In genomic region chr14:60091550-60092511, GRCh38 we compare ENCODE assay signal across 8 cellular contexts. TPM values are rescaled to one million over a fixed set of nuclear protein-coding genes. Genes with fewer than 3 reads are reported as not detected.
DNase-seq lines count a peak whose midpoint lies in the region; ATAC-seq, FAIRE-seq and TF ChIP-seq lines count a peak whose summit lies in the region.

PCNX4 (plus strand) TSS chr14:60091923; CDS start chr14:60107639, 15,716 bp downstream.

- TF ChIP-seq POLR2A in HepG2 (IDR thresholded peaks at IDR 0.05; ENCODE audit: insufficient read depth in 1 of 2, low read depth in 2 of 2, low read length in 2 of 2): peak; percentile 93 to 96

- H3K4me2 ChIP-seq in HepG2 (ENCODE audit: low read depth, low read length): peak within 1 kb of the TSS; percentile 93

- peak; percentile 39 for TF ChIP-seq CTCF in HepG2 (CRISPR knock-in tag; IDR thresholded peaks at IDR 0.05)

- no peaks in the 10 kb centered on the region for H3K9me3 ChIP-seq in HepG2 (ENCODE audit: low read length)

- 0 out of 4 replicates have a peak, but pooled peaks of 1 of the 2 experiments have one; percentile 12 for TF ChIP-seq EP300 in HepG2 (IDR thresholded peaks at IDR 0.05; ENCODE audit: low read depth in 2 of 2, low read length in 2 of 2)
- no peak for TF ChIP-seq EP300 in HepG2 (CRISPR knock-in tag; IDR thresholded peaks at IDR 0.05; ENCODE audit: borderline replicate concordance)

- H3K27ac ChIP-seq in HepG2 (ENCODE audit: extremely low read length, insufficient read depth, low read length): peak within 1 kb of the TSS; percentile 98

- H3K4me1 ChIP-seq in HepG2 (ENCODE audit: insufficient read depth, low read length): peaks cover 33% of the 10 kb centered on the region

- peaks cover 47% of the 10 kb centered on the region for H3K79me2 ChIP-seq in HepG2 (ENCODE audit: insufficient read depth, low read length)

- peak; percentile 59 for FAIRE-seq in HepG2 (lab: Jason Lieb, UNC)

- H3K4me3 ChIP-seq in HepG2 (replicated peaks in 1 of 3; ENCODE audit: insufficient read depth in 1 of 3, low read depth in 2 of 3, low read length in 3 of 3): peak within 1 kb of the TSS; percentile 84 to 95 (median 90)

- in situ Hi-C loops in HepG2 (cut with HindIII; ENCODE audit: extremely low pct_ligation_motif_present, low pct_unique_long_range_greater_than_20kb): loop anchor here (5.0 kb wide), 1 partner anchor 155 kb away; the partner anchor contains the start of gene PPM1A

- CTCF ChIA-PET in HepG2 (lab: Yijun Ruan, JAX; ENCODE audit: low intra/inter-chr PET ratio, low total read pairs): no interaction called here

- peak; percentile 95 for ATAC-seq in GM19372 (IDR thresholded peaks at IDR 0.05; ENCODE audit: low read depth, unreplicated experiment)
- ATAC-seq in HG03558 (IDR thresholded peaks at IDR 0.05; ENCODE audit: extremely low read depth, unreplicated experiment): peak; percentile 88
- peak; percentile 92 for ATAC-seq in HepG2

- peaks cover 0 to 3% of the 10 kb centered on the region in 2 experiments; a peak in 1 of 5 replicates for H3K27me3 ChIP-seq in HepG2 (ENCODE audit: control insufficient read depth in 1 of 2, insufficient read depth in 2 of 2, low read length in 2 of 2)

- intact Hi-C loops in HepG2 (cut with micrococcal nuclease; ENCODE audit: unreplicated experiment): loop anchor here (2.0 kb wide), 2 partner anchors 73 to 157 kb away; partner anchors contain the start of genes DHRS7 and PPM1A

- WGBS in HepG2 (ENCODE audit: low lambda C conversion rate): 0% methylated on average over 22 of the region's 88 CpGs

- peak; percentile 11; the same call in 1 of the 2 replicates for TF ChIP-seq RAD21 in HepG2 (CRISPR knock-in tag; IDR thresholded peaks at IDR 0.05)

- H3K36me3 ChIP-seq in HepG2 (replicated peaks in 1 of 2; ENCODE audit: control insufficient read depth in 1 of 2, insufficient read depth in 2 of 2, low read length in 2 of 2): no peaks in the 10 kb centered on the region; a peak in 1 of 5 replicates

- no peaks in the 10 kb centered on the region for H4K20me1 ChIP-seq in HepG2 (ENCODE audit: insufficient read depth, low read length)

- no TSS peak for BruUV-seq in HepG2 (replicated peaks; lab: Mats Ljungman, UMichigan)

- POLR2A ChIA-PET in HepG2 (lab: Yijun Ruan, JAX): interaction anchor here (0.7 to 1.8 kb wide), 6 partner anchors 14 to 608 kb away, joined by 3 to 18 read pairs (median 4); partner anchors contain the start of genes DHRS7, JKAMP, L3HYPDH and PPM1A

- peak within 1 kb of the TSS; percentile 95 for H3K9ac ChIP-seq in HepG2 (ENCODE audit: insufficient read depth, low read depth, low read length)

- H2AFZ ChIP-seq in HepG2 (ENCODE audit: low read length): peak within 1 kb of the TSS; percentile 94

- peak; percentile 75 to 100 (median 95) for DNase-seq in C1 segment of cervical spinal cord (lab: John Stamatoyannopoulos, UW)
- peak; percentile 98 for DNase-seq in NCI-H82 (lab: John Stamatoyannopoulos, UW)
- peak; percentile 90 to 93 for DNase-seq in activated CD4-positive, alpha-beta T cell treated with anti-CD3 and anti-CD28 coated beads, Interleukin-2, amount 50 U/mL, for 48 hours
- peak; percentile 97 to 99 for DNase-seq in dermis microvascular lymphatic vessel endothelial cell (ENCODE audit: low read depth in 2 of 2)
- peak; percentile 94 for DNase-seq in HepG2 (ENCODE audit: low spot score)
- peak; percentile 90 for DNase-seq in stimulated activated CD4-positive, alpha-beta T cell treated with anti-CD3 and anti-CD28 coated beads, Interleukin-4, amount 100 ng/mL, for 1 hour

TF ChIP-seq in HepG2, 621 proteins besides CTCF, POLR2A, EP300 and RAD21 (continues in another document):
- TF ChIP-seq ZNF275 (CRISPR knock-in tag; IDR thresholded peaks at IDR 0.05; ENCODE audit: borderline replicate concordance) (peak; percentile 51; the same call in 1 of the 2 replicates), ZSCAN5A (CRISPR knock-in tag; IDR thresholded peaks at IDR 0.05; ENCODE audit: borderline replicate concordance) (0 out of 2 replicates have a peak, but pooled peaks have one; percentile 20), EEA1 (CRISPR knock-in tag; IDR thresholded peaks at IDR 0.05; ENCODE audit: borderline replicate concordance) (peak; percentile 94; the same call in 1 of the 2 replicates), ZNF570 (CRISPR knock-in tag; IDR thresholded peaks at IDR 0.05; ENCODE audit: borderline replicate concordance) (peak; percentile 49; the same call in 1 of the 2 replicates), ATF3 (CRISPR knock-in tag; IDR thresholded peaks at IDR 0.05) (peak; percentile 70), STAT5B (CRISPR knock-in tag; IDR thresholded peaks at IDR 0.05) (no peak), ZNF543 (CRISPR knock-in tag; IDR thresholded peaks at IDR 0.05) (peak; percentile 88; the same call in 1 of the 2 replicates), SPEN (CRISPR knock-in tag; IDR thresholded peaks at IDR 0.05; ENCODE audit: low read depth) (peak; percentile 99), ZBTB49 (CRISPR knock-in tag; IDR thresholded peaks at IDR 0.05; ENCODE audit: borderline replicate concordance) (no peak), SATB2 (CRISPR knock-in tag; IDR thresholded peaks at IDR 0.05) (peak; percentile 50; the same call in 1 of the 2 replicates)

RNA-seq across cellular contexts. Expression of gene PCNX4, which starts in this region (rescaled TPM):
- total RNA-seq in dermis microvascular lymphatic vessel endothelial cell (53.9 and 79.1 TPM in 2 replicates), HepG2 (2016; rRNA removed; fragmentation: Illumina TruSeq; extraction: Trizol) (30.0 and 43.0 TPM in 2 replicates)
- 19.6 and 24.9 TPM in 2 replicates for total RNA-seq in HepG2 (2016; cell fraction: cytosol; rRNA removed; fragmentation: Illumina TruSeq; extraction: Trizol; ENCODE audit: low read depth)
- total RNA-seq in HepG2 (2016; cell fraction: insoluble cytoplasmic fraction; rRNA removed; fragmentation: Illumina TruSeq; extraction: Trizol): 33.4 and 40.0 TPM in 2 replicates
- total RNA-seq in HepG2 (2016; cell fraction: membrane; rRNA removed; fragmentation: Illumina TruSeq; extraction: Trizol): 31.6 and 37.0 TPM in 2 replicates
- 55.1 and 58.5 TPM in 2 replicates for total RNA-seq in HepG2 (2016; cell fraction: nucleus; rRNA removed; fragmentation: Illumina TruSeq; extraction: Trizol)
- polyA plus RNA-seq in HepG2 (2011; rRNA removed): 21.0 and 28.6 TPM in 2 replicates
- polyA plus RNA-seq in HepG2 (2011; cell fraction: cytosol; rRNA removed): 14.9 and 22.6 TPM in 2 replicates
- 41.6 and 44.6 TPM in 2 replicates for polyA plus RNA-seq in HepG2 (2011; cell fraction: nucleus; rRNA removed)
- polyA plus RNA-seq in HepG2 (2012): 10.7 and 17.0 TPM in 2 replicates
- 1.3 and 1.4 TPM in 2 replicates for polyA plus RNA-seq in HepG2 (2016; cell fraction: cytosol; fragmentation: Illumina TruSeq; extraction: Trizol; ENCODE audit: low read depth)
- polyA plus RNA-seq in HepG2 (2016; cell fraction: insoluble cytoplasmic fraction; fragmentation: Illumina TruSeq; extraction: Trizol; ENCODE audit: low read depth): 28.1 and 29.8 TPM in 2 replicates
- 5.9 and 6.1 TPM in 2 replicates for polyA plus RNA-seq in HepG2 (2016; cell fraction: membrane; fragmentation: Illumina TruSeq; extraction: Trizol; ENCODE audit: low read depth)
- 62.1 and 73.2 TPM in 2 replicates for polyA plus RNA-seq in HepG2 (2016; cell fraction: nucleus; fragmentation: Illumina TruSeq; extraction: Trizol; ENCODE audit: insufficient read depth, low read depth)
- 62.6 and 74.0 TPM in 2 replicates for polyA minus RNA-seq in HepG2 (2011; rRNA and poly(A)+ RNA removed; ENCODE audit: low replicate concordance)
- 18.1 and 18.8 TPM in 2 replicates for polyA minus RNA-seq in HepG2 (2011; cell fraction: cytosol; rRNA and poly(A)+ RNA removed)
- polyA minus RNA-seq in HepG2 (2011; cell fraction: nucleus; rRNA and poly(A)+ RNA removed): 105 and 123 TPM in 2 replicates

Comparison
In these comparisons a context has a peak if more than half of its experiments do, and no peak if none do; other contexts are left out.
1. Peak in every context shown above with its lines: DNase-seq, ATAC-seq, H3K4me3 ChIP-seq and H3K27ac ChIP-seq.